In the genomic region with DNA sequence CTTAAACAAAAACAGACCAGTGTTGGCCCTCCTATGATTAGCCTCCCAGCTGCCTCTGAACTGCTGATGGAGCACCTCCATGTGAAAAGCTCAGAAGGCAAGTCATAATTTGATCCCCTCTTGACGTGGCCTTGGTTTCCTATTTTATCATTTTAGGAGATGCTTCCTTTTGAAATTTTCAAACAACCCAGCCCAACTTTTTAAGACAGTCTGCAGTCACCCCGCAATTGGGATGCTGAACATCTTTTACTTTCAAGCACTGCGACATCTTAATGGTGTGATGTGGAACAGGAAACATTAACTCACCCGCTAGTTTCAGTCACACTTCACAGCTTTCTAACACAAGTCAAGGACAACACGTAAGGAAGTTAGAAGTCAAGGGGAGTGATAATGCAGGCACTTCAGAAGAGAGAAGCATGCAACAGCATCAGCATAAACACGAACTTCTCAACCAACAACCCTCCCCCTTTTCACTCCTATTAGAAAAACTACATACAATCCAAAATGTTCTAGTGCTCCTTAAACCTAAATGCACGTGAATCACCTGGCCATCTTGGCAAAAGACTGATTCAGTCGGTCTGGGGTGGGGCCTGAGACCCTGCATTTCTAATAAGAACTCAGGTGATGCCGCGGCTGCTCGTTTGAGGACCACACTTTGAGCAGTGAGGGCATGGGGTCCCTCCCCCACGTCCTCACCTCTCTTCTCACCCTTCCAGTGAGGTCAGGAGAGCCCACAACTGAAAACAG, we compare ENCODE assay signal across 8 cellular contexts.
DNase-seq lines count a peak whose midpoint lies in the region; ATAC-seq, FAIRE-seq and TF ChIP-seq lines count a peak whose summit lies in the region.

No MANE protein-coding gene starts in this region.

- peaks cover 33% of the 10 kb centered on the region for H4K20me1 ChIP-seq in osteoblast (ENCODE audit: insufficient read depth, low read length)

- no peak for TF ChIP-seq CTCF in osteoblast (IDR thresholded peaks at IDR 0.05; ENCODE audit: extremely low read depth, low read depth, low read length)

- no peaks in the 10 kb centered on the region for H3K9me3 Mint-ChIP-seq in activated naive CD8-positive, alpha-beta T cell (ENCODE audit: low read depth)

- H3K4me1 Mint-ChIP-seq in activated naive CD8-positive, alpha-beta T cell (ENCODE audit: low read depth) = peaks cover 94% of the 10 kb centered on the region

- H3K27ac ChIP-seq in osteoblast (ENCODE audit: low read depth, low read length) (no peak overlapping the region), right cardiac atrium (ENCODE audit: low read length) (no peak overlapping the region)

- H3K4me3 ChIP-seq in osteoblast (ENCODE audit: insufficient read depth, low read length) (no peak overlapping the region), right cardiac atrium (ENCODE audit: low read length) (no peak overlapping the region)

- H3K27me3 ChIP-seq in osteoblast (ENCODE audit: insufficient read depth, low read length) = no peaks in the 10 kb centered on the region
- no peaks in the 10 kb centered on the region for H3K27me3 ChIP-seq in right cardiac atrium (ENCODE audit: control insufficient read depth, insufficient read depth)

- FAIRE-seq in HTR-8/SVneo (lab: Jason Lieb, UNC) = no peak

- DNase-seq in CD1c-positive myeloid dendritic cell (ENCODE audit: extremely low spot score) (peak; percentile 33), osteoblast (ENCODE audit: insufficient read length, low spot score, missing footprints) (no peak), right cardiac atrium (no peak), HTR-8/SVneo (ENCODE audit: insufficient read length, low spot score) (no peak), posterior cingulate gyrus (no peak)

- intact Hi-C loops in right cardiac atrium (cut with DNase I) (no loop called here), posterior cingulate gyrus (cut with DNase I) (no loop called here)

- H2AFZ ChIP-seq in osteoblast (ENCODE audit: low read length) = no peak overlapping the region

- no peak overlapping the region for H3K4me2 ChIP-seq in osteoblast (ENCODE audit: insufficient read depth, low read length)

- H3K4me1 ChIP-seq in osteoblast (ENCODE audit: insufficient read depth, low read length) (peaks cover 25% of the 10 kb centered on the region), right cardiac atrium (ENCODE audit: control insufficient read depth, insufficient read depth, low read length) (peaks cover 8% of the 10 kb centered on the region)

- peak overlapping the region; percentile 98 for H3K27ac Mint-ChIP-seq in activated naive CD8-positive, alpha-beta T cell

- WGBS in right cardiac atrium = 84% methylated on average over 12 of the region's 12 CpGs

- H3K27me3 Mint-ChIP-seq in activated naive CD8-positive, alpha-beta T cell = no peaks in the 10 kb centered on the region

- ATAC-seq in GM19395 (IDR thresholded peaks at IDR 0.05; ENCODE audit: unreplicated experiment) (peak; percentile 97), HG03378 (IDR thresholded peaks at IDR 0.05; ENCODE audit: unreplicated experiment) (peak; percentile 97), right cardiac atrium (no peak)

- peak overlapping the region; percentile 69 for H3K4me3 Mint-ChIP-seq in activated naive CD8-positive, alpha-beta T cell

- peaks cover 76% of the 10 kb centered on the region for H3K79me2 ChIP-seq in osteoblast (ENCODE audit: insufficient read depth, low read length)

- peaks cover 26% of the 10 kb centered on the region for H3K36me3 Mint-ChIP-seq in activated naive CD8-positive, alpha-beta T cell

- no peaks in the 10 kb centered on the region for H3K36me3 ChIP-seq in osteoblast (ENCODE audit: insufficient read depth, low read length)

- H3K9me3 ChIP-seq in osteoblast (ENCODE audit: low read depth, low read length) = no peaks in the 10 kb centered on the region
- no peaks in the 10 kb centered on the region for H3K9me3 ChIP-seq in right cardiac atrium (ENCODE audit: control insufficient read depth, low read length)

Comparison
In these comparisons a context has a peak if more than half of its experiments do, and no peak if none do; other contexts are left out.
1. ATAC-seq: peak in GM19395 (single experiment) and HG03378 (single experiment); none in right cardiac atrium (0 of 2).